Comparison of ENCODE assay signal across 24 cellular contexts in genomic region chr9:20262611-20263010, GRCh38.
"Had no signal": no experiment of that assay in that cellular context is flagged by ENCODE, and none has a peak within 500 bp of the region (broad histone marks: within the 10 kb centered on the region; RNA-seq: fewer than 3 reads in every experiment).

No MANE protein-coding gene starts in this region.

- H3K9me3 ChIP-seq: MG63, SJSA1 had no signal

- ATAC-seq: HepG2 had no signal

- H3K4me1 ChIP-seq: SJSA1 had no signal

- FAIRE-seq: HepG2, RCC 7860 had no signal

- H3K4me3 ChIP-seq: MG63, SJSA1, SK-N-MC had no signal

- H3K27ac ChIP-seq: SJSA1, SK-N-MC had no signal

- H3K27me3 ChIP-seq: MG63, SJSA1 had no signal

- DNase-seq: IMR-90, Karpas-422, KG1, MG63, NCI-H1092, NCI-H1105 treated with DMSO at 0.1 percent for 48 hours, NCI-H1417 treated with DMSO at 0.1 percent for 48 hours, NCI-H146, NCI-H187, NCI-H2029, NCI-H2081 treated with DMSO at 0.1 percent for 48 hours, NCI-H226, NCI-H446, NCI-H510A, NCI-H524 treated with DMSO at 0.1 percent for 48 hours, NCI-H69, NCI-H774, Right ventricle myocardium superior, RPMI8226, SIG-M5 had no signal

- H3K36me3 ChIP-seq: MG63, SJSA1 had no signal
